Comparison of ENCODE assay signal across 16 cellular contexts in the genomic region with DNA sequence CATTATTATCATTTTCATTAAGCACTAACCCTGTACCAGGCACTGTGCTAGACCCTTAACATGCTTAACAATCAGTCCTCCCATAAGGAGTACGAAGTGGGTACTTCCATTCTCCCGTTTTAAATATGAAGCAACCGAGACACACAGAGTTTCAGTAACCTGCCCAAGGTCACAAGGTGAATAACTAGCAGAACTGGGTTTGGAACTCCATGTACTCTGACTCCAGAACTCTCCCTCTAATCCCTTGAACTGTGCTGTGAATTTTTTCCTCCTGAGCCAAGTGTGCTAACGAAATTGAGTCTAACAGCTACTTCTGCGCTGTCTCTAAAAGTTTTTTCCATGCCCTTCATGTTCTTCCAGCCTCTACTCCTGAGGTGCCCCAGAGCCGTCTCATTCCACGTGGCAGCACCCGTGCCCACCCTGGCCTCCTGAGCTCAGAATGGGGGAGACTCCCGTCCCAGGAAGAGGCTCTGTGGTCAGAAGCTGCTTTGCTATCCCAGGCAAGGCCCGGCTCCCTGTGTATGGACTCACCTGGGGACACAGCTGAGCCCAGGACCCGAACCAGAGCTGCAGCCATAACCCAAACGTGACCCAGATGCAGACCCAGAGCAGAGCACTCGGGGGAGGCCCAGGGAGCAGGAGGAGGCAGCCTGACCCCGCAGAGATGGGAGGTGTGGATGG. TPM values are rescaled to one million over a fixed set of nuclear protein-coding genes. Genes with fewer than 3 reads are reported as not detected.
"Had no signal": no experiment of that assay in that cellular context is flagged by ENCODE, and none has a peak within 500 bp of the region (broad histone marks: within the 10 kb centered on the region; RNA-seq: fewer than 3 reads in every experiment).

No MANE protein-coding gene starts in this region.

- H3K9me3 Mint-ChIP-seq: activated T-helper 1 cell treated with anti-CD3 and anti-CD28 coated beads, Interleukin-12 subunit alpha, Interleukin-12 subunit beta, Interleukin-2, Interleukin-4 antibody, amounts not matched to agents 30 ng/mL and 10 ng/mL and 1 ng/mL, durations not matched to agents 14 hours and 24 hours and 36 hours; T-helper 1 cell treated with Interleukin-12 subunit alpha and Interleukin-12 subunit beta and Interleukin-4 antibody, amounts not matched to agents 30 μg/mL and 1 μg/mL, for 36 hours had no signal

- H3K4me1 Mint-ChIP-seq: natural killer cell; stimulated activated effector memory CD8-positive, alpha-beta T cell treated with anti-CD3 and anti-CD28 coated beads, Interleukin-12 subunit alpha, Interleukin-12 subunit beta, amount 100 ng/mL, for 72 hours had no signal

- H3K36me3 Mint-ChIP-seq: natural killer cell; stimulated activated effector memory CD8-positive, alpha-beta T cell treated with anti-CD3 and anti-CD28 coated beads, Interleukin-12 subunit alpha, Interleukin-12 subunit beta, amount 100 ng/mL, for 72 hours had no signal

- H3K27me3 ChIP-seq: ascending aorta had no signal

- H3K36me3 ChIP-seq: ascending aorta, heart left ventricle had no signal

- H3K27ac Mint-ChIP-seq: activated T-helper 1 cell treated with anti-CD3 and anti-CD28 coated beads, Interleukin-12 subunit alpha, Interleukin-12 subunit beta, Interleukin-2, Interleukin-4 antibody, amounts not matched to agents 30 ng/mL and 10 ng/mL and 1 ng/mL, durations not matched to agents 14 hours and 24 hours and 36 hours; natural killer cell; stimulated activated effector memory CD8-positive, alpha-beta T cell treated with anti-CD3 and anti-CD28 coated beads, Interleukin-12 subunit alpha, Interleukin-12 subunit beta, amount 100 ng/mL, for 72 hours; T-helper 1 cell treated with Interleukin-12 subunit alpha and Interleukin-12 subunit beta and Interleukin-4 antibody, amounts not matched to agents 30 μg/mL and 1 μg/mL, for 36 hours had no signal

- DNase-seq: activated CD4-positive, CD25-positive, alpha-beta regulatory T cell; activated naive CD4-positive, alpha-beta T cell; heart left ventricle; mammary epithelial cell; mucosa of descending colon; natural killer cell; substantia nigra; trophoblast cell had no signal

- H3K4me3 ChIP-seq: ascending aorta, heart left ventricle, mucosa of descending colon had no signal

- H3K9me3 ChIP-seq: mucosa of descending colon had no signal

- H3K27ac ChIP-seq: ascending aorta, heart left ventricle had no signal

- H3K4me1 ChIP-seq: ascending aorta, heart left ventricle had no signal

- H3K4me3 Mint-ChIP-seq: activated T-helper 1 cell treated with anti-CD3 and anti-CD28 coated beads, Interleukin-12 subunit alpha, Interleukin-12 subunit beta, Interleukin-2, Interleukin-4 antibody, amounts not matched to agents 30 ng/mL and 10 ng/mL and 1 ng/mL, durations not matched to agents 14 hours and 24 hours and 36 hours; natural killer cell; stimulated activated effector memory CD8-positive, alpha-beta T cell treated with anti-CD3 and anti-CD28 coated beads, Interleukin-12 subunit alpha, Interleukin-12 subunit beta, amount 100 ng/mL, for 72 hours; T-helper 1 cell treated with Interleukin-12 subunit alpha and Interleukin-12 subunit beta and Interleukin-4 antibody, amounts not matched to agents 30 μg/mL and 1 μg/mL, for 36 hours had no signal

RNA-seq across cellular contexts. Expression of gene TRIM29, which starts 8.6 kb away (rescaled TPM):
- total RNA-seq: activated T-helper 1 cell treated with anti-CD3 and anti-CD28 coated beads, Interleukin-12 subunit alpha, Interleukin-12 subunit beta, Interleukin-2, Interleukin-4 antibody, amounts not matched to agents 30 ng/mL and 10 ng/mL and 1 ng/mL, durations not matched to agents 14 hours and 24 hours and 36 hours; chondrocyte; dermis microvascular lymphatic vessel endothelial cell; fibroblast of lung; frontal cortex; natural killer cell had no signal
